24 cellular contexts compared by ENCODE assay signal in the genomic region with DNA sequence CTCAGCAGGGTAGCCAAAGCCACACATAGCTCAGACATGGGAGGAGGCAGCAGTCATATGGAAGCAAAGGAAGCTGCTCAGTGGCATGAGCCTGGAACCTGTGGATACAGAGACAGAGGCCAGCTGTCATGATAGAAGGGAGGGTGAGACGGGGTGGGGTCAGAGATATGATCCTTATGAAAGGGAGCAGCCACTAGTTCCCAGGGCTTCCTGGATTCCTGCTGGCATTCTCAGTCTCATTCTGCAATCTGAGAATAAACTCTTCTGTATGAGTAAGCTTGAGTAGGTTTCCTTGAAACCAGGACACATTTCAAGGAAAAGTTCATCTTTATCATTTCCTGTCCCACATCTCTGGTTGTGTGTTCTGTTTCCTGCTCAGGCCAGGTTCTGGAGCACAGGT.
DNase-seq lines count a peak whose midpoint lies in the region; ATAC-seq and TF ChIP-seq lines count a peak whose summit lies in the region.
"Had no signal": no experiment of that assay in that cellular context is flagged by ENCODE, and none has a peak within 500 bp of the region (broad histone marks: within the 10 kb centered on the region; RNA-seq: fewer than 3 reads in every experiment).

No MANE protein-coding gene starts in this region.

- H3K9me3 Mint-ChIP-seq in activated naive CD4-positive, alpha-beta T cell treated with anti-CD3 and anti-CD28 coated beads, Interleukin-2, amount 10 ng/mL, durations not matched to agents 7 days and 5 days: no peaks in the 10 kb centered on the region
- H3K9me3 Mint-ChIP-seq: nephron progenitor cell had no signal

- no peak overlapping the region for H3K27ac Mint-ChIP-seq in activated naive CD4-positive, alpha-beta T cell treated with anti-CD3 and anti-CD28 coated beads, Interleukin-2, amount 10 ng/mL, durations not matched to agents 7 days and 5 days
- H3K27ac Mint-ChIP-seq: activated CD4-positive, alpha-beta memory T cell treated with anti-CD3 and anti-CD28 coated beads, Interleukin-2, amount 10 ng/mL, durations not matched to agents 7 days and 5 days; nephron progenitor cell; stimulated activated memory B cell treated with anti-CD40 and anti-IgM and Interleukin-4, amounts not matched to agents 10 μg/mL and 1 μg/mL and 100 μg/mL, for 72 hours; T-helper 1 cell treated with Interleukin-12 subunit alpha and Interleukin-12 subunit beta and Interleukin-4 antibody, amounts not matched to agents 30 μg/mL and 1 μg/mL, for 36 hours had no signal

- no peaks in the 10 kb centered on the region for H3K27me3 ChIP-seq in adipocyte (replicated peaks; ENCODE audit: control insufficient read depth, insufficient read depth, low read length)
- H3K27me3 ChIP-seq: ovary, transverse colon had no signal

- no peak for ATAC-seq in GM21367 (IDR thresholded peaks at IDR 0.05; ENCODE audit: unreplicated experiment)
- no peak for ATAC-seq in HG03521 (IDR thresholded peaks at IDR 0.05; ENCODE audit: unreplicated experiment)
- ATAC-seq: stimulated activated memory B cell treated with anti-CD40 and anti-IgM and Interleukin-4, amounts not matched to agents 10 μg/mL and 1 μg/mL and 100 μg/mL, for 72 hours had no signal

- no peaks in the 10 kb centered on the region for H3K36me3 Mint-ChIP-seq in activated naive CD4-positive, alpha-beta T cell treated with anti-CD3 and anti-CD28 coated beads, Interleukin-2, amount 10 ng/mL, durations not matched to agents 7 days and 5 days
- H3K36me3 Mint-ChIP-seq: stimulated activated memory B cell treated with anti-CD40 and anti-IgM and Interleukin-4, amounts not matched to agents 10 μg/mL and 1 μg/mL and 100 μg/mL, for 72 hours had no signal

- H3K9me3 ChIP-seq in adipocyte (ENCODE audit: control insufficient read depth, low read length): no peaks in the 10 kb centered on the region
- H3K9me3 ChIP-seq: ovary, SK-N-SH, transverse colon had no signal

- no peaks in the 10 kb centered on the region for H3K36me3 ChIP-seq in adipocyte (ENCODE audit: control insufficient read depth, insufficient read depth, low read length, severe bottlenecking)
- H3K36me3 ChIP-seq: ovary, transverse colon had no signal

- CTCF ChIA-PET in activated naive CD4-positive, alpha-beta T cell treated with anti-CD3 and anti-CD28 coated beads, Interleukin-2, amount 10 ng/mL, durations not matched to agents 7 days and 5 days (lab: Charles Lee): no interaction called here

- DNase-seq in GM04503 (ENCODE audit: low read depth) (peak; percentile 4), adipocyte (ENCODE audit: low read depth) (peak; percentile 15), fibroblast of pulmonary artery (ENCODE audit: low read depth) (peak; percentile 1), GM19238 (ENCODE audit: insufficient read length, low spot score) (no peak)
- no peak for DNase-seq in activated naive CD4-positive, alpha-beta T cell treated with anti-CD3 and anti-CD28 coated beads, Interleukin-2, amount 10 ng/mL, durations not matched to agents 7 days and 5 days
- DNase-seq: activated CD4-positive, alpha-beta memory T cell treated with anti-CD3 and anti-CD28 coated beads, Interleukin-2, amount 10 ng/mL, durations not matched to agents 7 days and 5 days; activated CD4-positive, alpha-beta T cell treated with anti-CD3 and anti-CD28 coated beads for 1 hour; activated CD8-positive, alpha-beta memory T cell treated with anti-CD3 and anti-CD28 coated beads, Interleukin-2, amount 50 U/mL, for 4 hours; activated naive CD4-positive, alpha-beta T cell treated with anti-CD3 and anti-CD28 coated beads, Interleukin-2, amount 50 U/mL, for 16 hours; amniotic stem cell; DMS79; NCI-H1417 treated with DMSO at 0.1 percent for 48 hours; NCI-H2029 treated with DMSO at 0.1 percent for 48 hours; nephron progenitor cell; ovary; PC-9; retina; SK-N-SH; transverse colon had no signal

- H3K4me3 Mint-ChIP-seq in activated naive CD4-positive, alpha-beta T cell treated with anti-CD3 and anti-CD28 coated beads, Interleukin-2, amount 10 ng/mL, durations not matched to agents 7 days and 5 days: no peak overlapping the region
- H3K4me3 Mint-ChIP-seq: activated CD4-positive, alpha-beta memory T cell treated with anti-CD3 and anti-CD28 coated beads, Interleukin-2, amount 10 ng/mL, durations not matched to agents 7 days and 5 days; nephron progenitor cell; stimulated activated memory B cell treated with anti-CD40 and anti-IgM and Interleukin-4, amounts not matched to agents 10 μg/mL and 1 μg/mL and 100 μg/mL, for 72 hours; T-helper 1 cell treated with Interleukin-12 subunit alpha and Interleukin-12 subunit beta and Interleukin-4 antibody, amounts not matched to agents 30 μg/mL and 1 μg/mL, for 36 hours had no signal

- H3K4me1 Mint-ChIP-seq in activated naive CD4-positive, alpha-beta T cell treated with anti-CD3 and anti-CD28 coated beads, Interleukin-2, amount 10 ng/mL, durations not matched to agents 7 days and 5 days: peaks cover 2% of the 10 kb centered on the region
- H3K4me1 Mint-ChIP-seq: stimulated activated memory B cell treated with anti-CD40 and anti-IgM and Interleukin-4, amounts not matched to agents 10 μg/mL and 1 μg/mL and 100 μg/mL, for 72 hours had no signal

- peaks cover 3% of the 10 kb centered on the region for H3K4me1 ChIP-seq in adipocyte (ENCODE audit: control insufficient read depth, insufficient read depth, low read length)
- H3K4me1 ChIP-seq: transverse colon had no signal

- no peaks in the 10 kb centered on the region for H3K27me3 Mint-ChIP-seq in activated naive CD4-positive, alpha-beta T cell treated with anti-CD3 and anti-CD28 coated beads, Interleukin-2, amount 10 ng/mL, durations not matched to agents 7 days and 5 days
- H3K27me3 Mint-ChIP-seq: activated CD4-positive, alpha-beta memory T cell treated with anti-CD3 and anti-CD28 coated beads, Interleukin-2, amount 10 ng/mL, durations not matched to agents 7 days and 5 days; stimulated activated memory B cell treated with anti-CD40 and anti-IgM and Interleukin-4, amounts not matched to agents 10 μg/mL and 1 μg/mL and 100 μg/mL, for 72 hours had no signal

- no peak for TF ChIP-seq CTCF in fibroblast of pulmonary artery (IDR thresholded peaks at IDR 0.05; ENCODE audit: low read length, missing control alignments)

- H3K4me3 ChIP-seq in adipocyte (ENCODE audit: low read length): no peak overlapping the region
- no peak overlapping the region for H3K4me3 ChIP-seq in fibroblast of pulmonary artery (replicated peaks; ENCODE audit: low read depth, low read length)
- H3K4me3 ChIP-seq: ovary, PC-9, skin epidermis, transverse colon had no signal

- H3K9ac ChIP-seq in adipocyte (ENCODE audit: low read length): no peak overlapping the region
- H3K9ac ChIP-seq: SK-N-SH had no signal

Comparison
In these comparisons a context has a peak if more than half of its experiments do, and no peak if none do; other contexts are left out.
1. DNase-seq: peak in GM04503 (single experiment), adipocyte (single experiment) and fibroblast of pulmonary artery (single experiment); none in activated naive CD4-positive, alpha-beta T cell treated with anti-CD3 and anti-CD28 coated beads, Interleukin-2, amount 10 ng/mL, durations not matched to agents 7 days and 5 days (single experiment) and GM19238 (single experiment).